ENCODE assay signal across 25 cellular contexts in genomic region chr6:706819-707381, GRCh38. TPM values are rescaled to one million over a fixed set of nuclear protein-coding genes. Genes with fewer than 3 reads are reported as not detected.
A peak's percentile ranks its signal among the peaks of the same experiment; 100 is the strongest.
DNase-seq lines count a peak whose midpoint lies in the region; ATAC-seq, FAIRE-seq and TF ChIP-seq lines count a peak whose summit lies in the region.
"Had no signal": no experiment of that assay in that cellular context is flagged by ENCODE, and none has a peak within 500 bp of the region (broad histone marks: within the 10 kb centered on the region; RNA-seq: fewer than 3 reads in every experiment).

No MANE protein-coding gene starts in this region.

- no peak overlapping the region for H3K27ac ChIP-seq in OCI-LY7 (ENCODE audit: low read depth, low read length, poor library complexity, severe bottlenecking)
- H3K27ac ChIP-seq in hepatocyte: peak overlapping the region; percentile 95
- H3K27ac ChIP-seq: 22Rv1; BLaER1 treated with 17β-estradiol and CSF1 and Interleukin-3, amounts not matched to agents 10 nM and 100 nM; PC-9 had no signal

- peak; percentile 74 for FAIRE-seq in urothelium cell line (lab: Jason Lieb, UNC)
- FAIRE-seq: GM12878 had no signal

- 93% methylated on average over 8 of the region's 8 CpGs for WGBS in hepatocyte (ENCODE audit: low lambda C conversion rate, missing lambda C conversion rate)

- H3K9me2 ChIP-seq in OCI-LY7 (ENCODE audit: insufficient read depth, low read length) (no peaks in the 10 kb centered on the region), hepatocyte (replicated peaks; ENCODE audit: insufficient read depth) (no peaks in the 10 kb centered on the region)

- POLR2A ChIA-PET in OCI-LY7 (lab: Charles Lee): interaction anchor here (1.3 kb wide), 1 partner anchor 18 kb away, joined by 3 read pairs; no protein-coding TSS in a partner anchor

- H3K4me2 ChIP-seq in OCI-LY7 (ENCODE audit: low read length): no peak overlapping the region
- H3K4me2 ChIP-seq in hepatocyte: no peak overlapping the region
- H3K4me2 ChIP-seq: BLaER1 treated with 17β-estradiol and CSF1 and Interleukin-3, amounts not matched to agents 10 nM and 100 nM; PC-9 had no signal

- no peak for TF ChIP-seq CTCF in OCI-LY7 (conservative IDR thresholded peaks at IDR 0.05; ENCODE audit: low read length)
- TF ChIP-seq CTCF in hepatocyte (IDR thresholded peaks at IDR 0.05; ENCODE audit: poor library complexity): no peak

- no TSS peak for BruUV-seq in OCI-LY7 (replicated peaks; lab: Mats Ljungman, UMichigan)

- intact Hi-C loops in OCI-LY7 (cut with micrococcal nuclease; ENCODE audit: unreplicated experiment): no loop called here

- DNase-seq in NCI-H2029 (lab: John Stamatoyannopoulos, UW): peak; percentile 26
- DNase-seq in NCI-H2029 treated with DMSO at 0.1 percent for 48 hours (lab: John Stamatoyannopoulos, UW): no peak
- no peak for DNase-seq in OCI-LY7 (ENCODE audit: low spot score)
- no peak for DNase-seq in hepatocyte (ENCODE audit: low spot score)
- no peak for DNase-seq in urothelium cell line (ENCODE audit: low spot score)
- DNase-seq in hypothalamus (lab: John Stamatoyannopoulos, UW): no peak
- DNase-seq: CD4-positive, alpha-beta memory T cell; DND-41; GOT3; KBM-7; MM.1S; NCI-H1048; NCI-H1417 treated with DMSO at 0.1 percent for 48 hours; NCI-H187 treated with DMSO at 0.1 percent for 48 hours; NCI-H2227 treated with DMSO at 0.1 percent for 48 hours; NCI-H524; PC-9; RPMI8226; SIG-M5 had no signal

- peaks cover 11% of the 10 kb centered on the region for H3K27me3 ChIP-seq in hepatocyte
- H3K27me3 ChIP-seq: BLaER1 treated with 17β-estradiol and CSF1 and Interleukin-3, amounts not matched to agents 10 nM and 100 nM had no signal

- H3K36me3 ChIP-seq in OCI-LY7 (ENCODE audit: insufficient read depth, low read length) (no peaks in the 10 kb centered on the region), hepatocyte (replicated peaks; ENCODE audit: insufficient read depth, low read depth) (no peaks in the 10 kb centered on the region)
- H3K36me3 ChIP-seq: BLaER1 treated with 17β-estradiol and CSF1 and Interleukin-3, amounts not matched to agents 10 nM and 100 nM had no signal

- H3K4me1 ChIP-seq in OCI-LY7 (ENCODE audit: insufficient read depth, low read length, poor library complexity, severe bottlenecking) (peaks cover 35% of the 10 kb centered on the region), hepatocyte (ENCODE audit: insufficient read depth) (peaks cover 9% of the 10 kb centered on the region)

- CTCF ChIA-PET in OCI-LY7 (lab: Charles Lee; ENCODE audit: unreplicated experiment): no interaction called here

- ATAC-seq in GM19463 (IDR thresholded peaks at IDR 0.05; ENCODE audit: unreplicated experiment) (no peak), GM18907 (IDR thresholded peaks at IDR 0.05; ENCODE audit: unreplicated experiment) (no peak)
- ATAC-seq: GM12878, SK-N-SH treated with all-trans-retinoic acid at 6 μM for 48 hours had no signal

- H3K4me3 ChIP-seq in OCI-LY7 (ENCODE audit: low read depth, low read length, poor library complexity, severe bottlenecking): no peak overlapping the region
- H3K4me3 ChIP-seq in hepatocyte: no peak overlapping the region
- H3K4me3 ChIP-seq: BLaER1 treated with 17β-estradiol and CSF1 and Interleukin-3, amounts not matched to agents 10 nM and 100 nM; GM12878; PC-9 had no signal

- H3K79me2 ChIP-seq in OCI-LY7 (ENCODE audit: insufficient read depth, low read depth, low read length) (peaks cover 6% of the 10 kb centered on the region; the same call in 1 of the 2 replicates), hepatocyte (no peaks in the 10 kb centered on the region)

- H3K9me3 ChIP-seq in OCI-LY7 (ENCODE audit: low read length) (no peaks in the 10 kb centered on the region), hepatocyte (ENCODE audit: low read depth) (no peaks in the 10 kb centered on the region)
- H3K9me3 ChIP-seq: BLaER1 treated with 17β-estradiol and CSF1 and Interleukin-3, amounts not matched to agents 10 nM and 100 nM had no signal

- H4K20me1 ChIP-seq in OCI-LY7 (ENCODE audit: insufficient read depth, low read length): no peaks in the 10 kb centered on the region
- H4K20me1 ChIP-seq in hepatocyte (ENCODE audit: insufficient read depth, poor library complexity, severe bottlenecking): no peaks in the 10 kb centered on the region
- H4K20me1 ChIP-seq: BLaER1 treated with 17β-estradiol and CSF1 and Interleukin-3, amounts not matched to agents 10 nM and 100 nM had no signal

- H2AFZ ChIP-seq in OCI-LY7 (ENCODE audit: low read length) (peak overlapping the region; percentile 100; the same call in 1 of the 2 replicates), hepatocyte (no peak overlapping the region)
- H2AFZ ChIP-seq: PC-9 had no signal

RNA-seq across cellular contexts. Expression of gene EXOC2, which starts 14.0 kb away (rescaled TPM):
- 16.5 and 22.5 TPM in 2 replicates for total RNA-seq in OCI-LY7 (2014; rRNA removed; shearing (Covaris generic))
- total RNA-seq in OCI-LY7 (2022) (24.8 and 26.4 TPM in 2 replicates), hepatocyte (27.0 and 32.5 TPM in 2 replicates)
- 15.4 and 16.9 TPM in 2 replicates for polyA plus RNA-seq in hepatocyte

RNA-seq across cellular contexts. Expression of gene HUS1B, which starts 50.0 kb away (rescaled TPM):
- total RNA-seq in OCI-LY7 (2014; rRNA removed; shearing (Covaris generic)): 3.1 and 3.8 TPM in 2 replicates
- total RNA-seq in OCI-LY7 (2022): 1.6 and 1.7 TPM in 2 replicates
- 0.33 and 1.2 TPM in 2 replicates for total RNA-seq in hepatocyte
- 0.45 and 1.2 TPM in 2 replicates for polyA plus RNA-seq in hepatocyte
